Comparison of ENCODE assay signal across 11 cellular contexts in genomic region chr12:53102883-53103807, GRCh38. TPM values are rescaled to one million over a fixed set of nuclear protein-coding genes. Genes with fewer than 3 reads are reported as not detected.
A peak's percentile ranks its signal among the peaks of the same experiment; 100 is the strongest.
DNase-seq lines count a peak whose midpoint lies in the region; ATAC-seq, FAIRE-seq and TF ChIP-seq lines count a peak whose summit lies in the region.
"Had no signal": no experiment of that assay in that cellular context is flagged by ENCODE, and none has a peak within 500 bp of the region (broad histone marks: within the 10 kb centered on the region; RNA-seq: fewer than 3 reads in every experiment).

SOAT2 (plus strand) TSS chr12:53103486; CDS start chr12:53103578, 92 bp downstream.

- H3K4me3 Mint-ChIP-seq in T-helper 1 cell treated with Interleukin-12 subunit alpha and Interleukin-12 subunit beta and Interleukin-4 antibody, amounts not matched to agents 30 μg/mL and 1 μg/mL, for 36 hours: no peak within 1 kb of the TSS
- H3K4me3 Mint-ChIP-seq in endothelial cell (ENCODE audit: unreplicated experiment): peak within 1 kb of the TSS; percentile 50
- peak within 1 kb of the TSS; percentile 74 to 84 for H3K4me3 Mint-ChIP-seq in stimulated activated naive CD8-positive, alpha-beta T cell treated with anti-CD3 and anti-CD28 coated beads, Interleukin-15, amount 100 ng/mL, for 72 hours

- peaks cover 26% of the 10 kb centered on the region; the same call in 2 of the 3 replicates for H3K4me1 ChIP-seq in A549

- DNase-seq in A549 (ENCODE audit: low read depth in 1 of 2, low spot score in 1 of 2): no peak
- DNase-seq in endothelial cell (ENCODE audit: low spot score): no peak
- peak; percentile 68 to 79 for DNase-seq in stimulated activated naive CD8-positive, alpha-beta T cell treated with anti-CD3 and anti-CD28 coated beads, Interleukin-15, amount 100 ng/mL, for 72 hours
- no peak for DNase-seq in NCI-H1105 treated with DMSO at 0.1 percent for 48 hours (lab: John Stamatoyannopoulos, UW)
- no peak for DNase-seq in 8988T
- no peak for DNase-seq in pons (ENCODE audit: low spot score)

- H3K4me2 ChIP-seq in A549: 0 out of 3 replicates have a peak within 1 kb of the TSS, but pooled peaks have one; percentile 17

- TF ChIP-seq POLR2A in A549 (IDR thresholded peaks at IDR 0.05; ENCODE audit: low read length): no peak

- TF ChIP-seq CTCF in A549 (IDR thresholded peaks at IDR 0.05): no peak
- no peak for TF ChIP-seq CTCF in endothelial cell (IDR thresholded peaks at IDR 0.05; ENCODE audit: unreplicated experiment)

- no peak for FAIRE-seq in A549 (lab: Jason Lieb, UNC)
- FAIRE-seq: TTC549 had no signal

- no peaks in the 10 kb centered on the region for H3K9me3 Mint-ChIP-seq in T-helper 1 cell treated with Interleukin-12 subunit alpha and Interleukin-12 subunit beta and Interleukin-4 antibody, amounts not matched to agents 30 μg/mL and 1 μg/mL, for 36 hours
- H3K9me3 Mint-ChIP-seq in endothelial cell (ENCODE audit: unreplicated experiment): no peaks in the 10 kb centered on the region
- no peaks in the 10 kb centered on the region for H3K9me3 Mint-ChIP-seq in stimulated activated naive CD8-positive, alpha-beta T cell treated with anti-CD3 and anti-CD28 coated beads, Interleukin-15, amount 100 ng/mL, for 72 hours

- POLR2A ChIA-PET in A549 (lab: Yijun Ruan, JAX): interaction anchor here (1.2 to 1.3 kb wide), 3 partner anchors 24 to 77 kb away, joined by 3 to 4 read pairs (median 4); partner anchors contain the start of genes SPRYD3 and ZNF740

- no peak for ATAC-seq in A549
- peak; percentile 44 for ATAC-seq in GM21723 (IDR thresholded peaks at IDR 0.05; ENCODE audit: unreplicated experiment)
- ATAC-seq in stimulated activated naive CD8-positive, alpha-beta T cell treated with anti-CD3 and anti-CD28 coated beads, Interleukin-15, amount 100 ng/mL, for 72 hours: peak; percentile 88

- TF ChIP-seq RAD21 in A549 (conservative IDR thresholded peaks at IDR 0.05 in 1 of 2, IDR thresholded peaks at IDR 0.05 in 1 of 2): no peak

- no peaks in the 10 kb centered on the region for H3K9me3 ChIP-seq in A549
- H3K9me3 ChIP-seq: left lung had no signal

- CTCF ChIA-PET in A549 (lab: Yijun Ruan, JAX): interaction anchor here (0.7 to 38.0 kb wide), 11 partner anchors 13 to 185 kb away, joined by 3 to 1424 read pairs (median 5); partner anchors contain the start of genes SPRYD3 and TNS2

- H3K36me3 Mint-ChIP-seq in T-helper 1 cell treated with Interleukin-12 subunit alpha and Interleukin-12 subunit beta and Interleukin-4 antibody, amounts not matched to agents 30 μg/mL and 1 μg/mL, for 36 hours (ENCODE audit: low read depth): no peaks in the 10 kb centered on the region
- no peaks in the 10 kb centered on the region for H3K36me3 Mint-ChIP-seq in endothelial cell (ENCODE audit: low read depth, unreplicated experiment)

- H3K27ac Mint-ChIP-seq in T-helper 1 cell treated with Interleukin-12 subunit alpha and Interleukin-12 subunit beta and Interleukin-4 antibody, amounts not matched to agents 30 μg/mL and 1 μg/mL, for 36 hours: peak within 1 kb of the TSS; percentile 41
- H3K27ac Mint-ChIP-seq in endothelial cell (ENCODE audit: unreplicated experiment): peak within 1 kb of the TSS; percentile 80
- peak within 1 kb of the TSS; percentile 96 to 97 for H3K27ac Mint-ChIP-seq in stimulated activated naive CD8-positive, alpha-beta T cell treated with anti-CD3 and anti-CD28 coated beads, Interleukin-15, amount 100 ng/mL, for 72 hours

- no peak for TF ChIP-seq EP300 in A549 (IDR thresholded peaks at IDR 0.05)

- 91% methylated on average over 19 of the region's 23 CpGs for WGBS in A549 (ENCODE audit: missing lambda C conversion rate)

- peaks cover 24% of the 10 kb centered on the region for H3K4me1 Mint-ChIP-seq in T-helper 1 cell treated with Interleukin-12 subunit alpha and Interleukin-12 subunit beta and Interleukin-4 antibody, amounts not matched to agents 30 μg/mL and 1 μg/mL, for 36 hours (ENCODE audit: low read depth)
- H3K4me1 Mint-ChIP-seq in endothelial cell (ENCODE audit: unreplicated experiment): peaks cover 44% of the 10 kb centered on the region
- peaks cover 65% of the 10 kb centered on the region for H3K4me1 Mint-ChIP-seq in stimulated activated naive CD8-positive, alpha-beta T cell treated with anti-CD3 and anti-CD28 coated beads, Interleukin-15, amount 100 ng/mL, for 72 hours

- H3K27ac ChIP-seq in A549: peak within 1 kb of the TSS in 1 of 2 experiments; percentile 38; a peak in 2 of 6 replicates
- H3K27ac ChIP-seq: left lung had no signal

- H3K4me3 ChIP-seq in A549: no peak within 1 kb of the TSS
- H3K4me3 ChIP-seq: left lung had no signal

- H3K27me3 Mint-ChIP-seq in T-helper 1 cell treated with Interleukin-12 subunit alpha and Interleukin-12 subunit beta and Interleukin-4 antibody, amounts not matched to agents 30 μg/mL and 1 μg/mL, for 36 hours (ENCODE audit: low read depth): peaks cover 13% of the 10 kb centered on the region
- H3K27me3 Mint-ChIP-seq in endothelial cell (ENCODE audit: unreplicated experiment): peaks cover 6% of the 10 kb centered on the region
- no peaks in the 10 kb centered on the region for H3K27me3 Mint-ChIP-seq in stimulated activated naive CD8-positive, alpha-beta T cell treated with anti-CD3 and anti-CD28 coated beads, Interleukin-15, amount 100 ng/mL, for 72 hours

TF ChIP-seq in A549, 52 proteins besides CTCF, POLR2A, EP300 and RAD21:
- no peak for TF ChIP-seq ZNF302 (CRISPR knock-in tag; IDR thresholded peaks at IDR 0.05)
- TF ChIP-seq HOXB13 (CRISPR knock-in tag; IDR thresholded peaks at IDR 0.05; ENCODE audit: low read depth): no peak
- no peak for TF ChIP-seq ZFP36 (IDR thresholded peaks at IDR 0.05; ENCODE audit: borderline replicate concordance, partially characterized antibody)
- no peak for TF ChIP-seq NPAS2 (CRISPR knock-in tag; IDR thresholded peaks at IDR 0.05; ENCODE audit: borderline replicate concordance)
- no peak for TF ChIP-seq CHD4 (IDR thresholded peaks at IDR 0.05; ENCODE audit: borderline replicate concordance)
- TF ChIP-seq, protein P1, sequence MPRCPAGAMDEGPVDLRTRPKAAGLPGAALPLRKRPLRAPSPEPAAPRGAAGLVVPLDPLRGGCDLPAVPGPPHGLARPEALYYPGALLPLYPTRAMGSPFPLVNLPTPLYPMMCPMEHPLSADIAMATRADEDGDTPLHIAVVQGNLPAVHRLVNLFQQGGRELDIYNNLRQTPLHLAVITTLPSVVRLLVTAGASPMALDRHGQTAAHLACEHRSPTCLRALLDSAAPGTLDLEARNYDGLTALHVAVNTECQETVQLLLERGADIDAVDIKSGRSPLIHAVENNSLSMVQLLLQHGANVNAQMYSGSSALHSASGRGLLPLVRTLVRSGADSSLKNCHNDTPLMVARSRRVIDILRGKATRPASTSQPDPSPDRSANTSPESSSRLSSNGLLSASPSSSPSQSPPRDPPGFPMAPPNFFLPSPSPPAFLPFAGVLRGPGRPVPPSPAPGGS (IDR thresholded peaks at IDR 0.05): no peak
- TF ChIP-seq KDM1A (IDR thresholded peaks at IDR 0.05; ENCODE audit: low read depth): no peak
- TF ChIP-seq GATA3 (IDR thresholded peaks at IDR 0.05; ENCODE audit: borderline replicate concordance): no peak
- TF ChIP-seq, protein P2, sequence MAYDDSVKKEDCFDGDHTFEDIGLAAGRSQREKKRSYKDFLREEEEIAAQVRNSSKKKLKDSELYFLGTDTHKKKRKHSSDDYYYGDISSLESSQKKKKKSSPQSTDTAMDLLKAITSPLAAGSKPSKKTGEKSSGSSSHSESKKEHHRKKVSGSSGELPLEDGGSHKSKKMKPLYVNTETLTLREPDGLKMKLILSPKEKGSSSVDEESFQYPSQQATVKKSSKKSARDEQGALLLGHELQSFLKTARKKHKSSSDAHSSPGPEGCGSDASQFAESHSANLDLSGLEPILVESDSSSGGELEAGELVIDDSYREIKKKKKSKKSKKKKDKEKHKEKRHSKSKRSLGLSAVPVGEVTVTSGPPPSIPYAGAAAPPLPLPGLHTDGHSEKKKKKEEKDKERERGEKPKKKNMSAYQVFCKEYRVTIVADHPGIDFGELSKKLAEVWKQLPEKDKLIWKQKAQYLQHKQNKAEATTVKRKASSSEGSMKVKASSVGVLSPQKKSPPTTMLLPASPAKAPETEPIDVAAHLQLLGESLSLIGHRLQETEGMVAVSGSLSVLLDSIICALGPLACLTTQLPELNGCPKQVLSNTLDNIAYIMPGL (CRISPR knock-in tag; IDR thresholded peaks at IDR 0.05; ENCODE audit: borderline replicate concordance): no peak
- no peak for TF ChIP-seq SREBF2 (IDR thresholded peaks at IDR 0.05)
- no peak for TF ChIP-seq FOSB (CRISPR knock-in tag; IDR thresholded peaks at IDR 0.05)
- TF ChIP-seq, protein P3, sequence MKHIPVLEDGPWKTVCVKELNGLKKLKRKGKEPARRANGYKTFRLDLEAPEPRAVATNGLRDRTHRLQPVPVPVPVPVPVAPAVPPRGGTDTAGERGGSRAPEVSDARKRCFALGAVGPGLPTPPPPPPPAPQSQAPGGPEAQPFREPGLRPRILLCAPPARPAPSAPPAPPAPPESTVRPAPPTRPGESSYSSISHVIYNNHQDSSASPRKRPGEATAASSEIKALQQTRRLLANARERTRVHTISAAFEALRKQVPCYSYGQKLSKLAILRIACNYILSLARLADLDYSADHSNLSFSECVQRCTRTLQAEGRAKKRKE (CRISPR knock-in tag; IDR thresholded peaks at IDR 0.05; ENCODE audit: low read depth): no peak
- TF ChIP-seq TFCP2L1 (CRISPR knock-in tag; IDR thresholded peaks at IDR 0.05): no peak
TF ChIP-seq in A549: peak in this region for 0.

RNA-seq across cellular contexts. Expression of gene SOAT2, which starts in this region (rescaled TPM):
- polyA plus RNA-seq in A549 (2011; rRNA removed) (0.12 and 0.14 TPM in 2 replicates), A549 (2017; fragmentation: RNase III; extraction: RNeasy Plus Mini Kit Qiagen cat#74134 plus additional on column Dnase treatment) (0.09 to 0.21 TPM (median 0.16 TPM) in 3 replicates)
- polyA plus RNA-seq in A549 (2012; cell fraction: cytosol; rRNA removed): 0.46 and 0.56 TPM in 2 replicates
- 1.9 TPM in 2 replicates for polyA plus RNA-seq in A549 (2012; cell fraction: nucleus; rRNA removed)
- 0.12 and 0.19 TPM in 2 replicates for polyA minus RNA-seq in A549 (2011; rRNA and poly(A)+ RNA removed)
- not detected for total RNA-seq in endothelial cell (ENCODE audit: unreplicated experiment)
- total RNA-seq: Daoy, left lung had no signal

Comparison
In these comparisons a context has a peak if more than half of its experiments do, and no peak if none do; other contexts are left out.
1. ATAC-seq: peak in GM21723 (single experiment) and stimulated activated naive CD8-positive, alpha-beta T cell treated with anti-CD3 and anti-CD28 coated beads, Interleukin-15, amount 100 ng/mL, for 72 hours (single experiment); none in A549 (0 of 2).
2. DNase-seq: peak in stimulated activated naive CD8-positive, alpha-beta T cell treated with anti-CD3 and anti-CD28 coated beads, Interleukin-15, amount 100 ng/mL, for 72 hours (2 of 2); none in A549 (0 of 2), endothelial cell (single experiment), NCI-H1105 treated with DMSO at 0.1 percent for 48 hours (single experiment), 8988T (single experiment) and pons (single experiment).
3. H3K27ac Mint-ChIP-seq: peak in every context shown above with its lines; median percentile 96 in stimulated activated naive CD8-positive, alpha-beta T cell treated with anti-CD3 and anti-CD28 coated beads, Interleukin-15, amount 100 ng/mL, for 72 hours; 80 in endothelial cell; 41 in T-helper 1 cell treated with Interleukin-12 subunit alpha and Interleukin-12 subunit beta and Interleukin-4 antibody, amounts not matched to agents 30 μg/mL and 1 μg/mL, for 36 hours.